In genomic region chr12:7017870-7018349, GRCh38 we compare ENCODE assay signal across 8 cellular contexts. TPM values are rescaled to one million over a fixed set of nuclear protein-coding genes. Genes with fewer than 3 reads are reported as not detected.
DNase-seq lines count a peak whose midpoint lies in the region; ATAC-seq and TF ChIP-seq lines count a peak whose summit lies in the region.

No MANE protein-coding gene starts in this region.

- peak; percentile 34 for DNase-seq in NOMO-1 treated with DMSO at 0.1 percent for 48 hours (lab: John Stamatoyannopoulos, UW; ENCODE audit: unreplicated experiment)
- DNase-seq in NOMO-1 treated with dmso at 0.1 percent for 144 hours (lab: John Stamatoyannopoulos, UW; ENCODE audit: unreplicated experiment): no peak
- DNase-seq in HFF-Myc (ENCODE audit: extremely low read depth, low read depth): no peak
- peak; percentile 46 to 83 for DNase-seq in NCI-H524 (lab: John Stamatoyannopoulos, UW)
- DNase-seq in cardiac fibroblast (ENCODE audit: low read depth in 2 of 2): no peak
- DNase-seq in memory B cell (ENCODE audit: low spot score in 2 of 2): no peak
- DNase-seq in upper lobe of left lung: peak in 1 of 2 donors; percentile 24
- DNase-seq in germinal center (ENCODE audit: low spot score): no peak

- H3K9me3 ChIP-seq in upper lobe of left lung: no peaks in the 10 kb centered on the region

- H3K36me3 ChIP-seq in upper lobe of left lung: peaks cover 0 to 17% (median 6%) of the 10 kb centered on the region in 4 donors

- ATAC-seq in memory B cell (ENCODE audit: low read depth): peak; percentile 1
- ATAC-seq in upper lobe of left lung (ENCODE audit: low FRiP score in 2 of 2): peak; percentile 23 to 63

- no peak for TF ChIP-seq EP300 in upper lobe of left lung (IDR thresholded peaks at IDR 0.05)

- H3K27me3 ChIP-seq in upper lobe of left lung: no peaks in the 10 kb centered on the region

- WGBS in upper lobe of left lung, 2 donors: 1 to 2% methylated on average over 11 to 15 of the region's 25 CpGs

- peaks cover 5% of the 10 kb centered on the region for H3K36me3 Mint-ChIP-seq in memory B cell

- TF ChIP-seq CTCF in HFF-Myc (IDR thresholded peaks at IDR 0.05; ENCODE audit: low read depth, low read length, missing control alignments) (no peak), cardiac fibroblast (IDR thresholded peaks at IDR 0.05; ENCODE audit: low read depth, low read length) (no peak), upper lobe of left lung (IDR thresholded peaks at IDR 0.05) (peak in 1 of 6 experiments; percentile 4)

- H3K4me3 Mint-ChIP-seq in memory B cell: peak overlapping the region; percentile 88

- H3K4me1 Mint-ChIP-seq in memory B cell: peaks cover 23% of the 10 kb centered on the region

- H3K4me1 ChIP-seq in upper lobe of left lung: peaks cover 23 to 40% (median 30%) of the 10 kb centered on the region in 4 donors

- TF ChIP-seq POLR2A in upper lobe of left lung (IDR thresholded peaks at IDR 0.05): no peak

- peak overlapping the region; percentile 91 to 98 (median 92) for H3K27ac ChIP-seq in upper lobe of left lung

- no peaks in the 10 kb centered on the region for H3K27me3 Mint-ChIP-seq in memory B cell

- no peaks in the 10 kb centered on the region for H3K9me3 Mint-ChIP-seq in memory B cell

- H3K4me3 ChIP-seq in HFF-Myc (replicated peaks; ENCODE audit: low read depth, low read length) (peak overlapping the region; percentile 82), cardiac fibroblast (replicated peaks in 1 of 2; ENCODE audit: low read depth in 2 of 2, low read length in 2 of 2) (peak overlapping the region; percentile 87 to 89), upper lobe of left lung (peak overlapping the region; percentile 53 to 97 (median 86))

- H3K27ac Mint-ChIP-seq in memory B cell: peak overlapping the region; percentile 96

RNA-seq across cellular contexts. Expression of gene LPCAT3, which starts 0.4 kb away (rescaled TPM):
- total RNA-seq in upper lobe of left lung: 100 to 1,000 TPM in 1 of 6 donors, 10 to 100 TPM in 5; 56.3 to 110 (median 84.1) TPM

RNA-seq across cellular contexts. Expression of gene C1S, which starts 42.6 kb away (rescaled TPM):
- total RNA-seq in upper lobe of left lung: 100 to 1,000 TPM; 146 to 338 (median 208) TPM

RNA-seq across cellular contexts. Expression of gene EMG1, which starts 47.2 kb away (rescaled TPM):
- 10 to 100 TPM; 30.4 to 47.4 (median 38.3) TPM for total RNA-seq in upper lobe of left lung

RNA-seq across cellular contexts. Expression of gene PHB2, which starts 47.4 kb away (rescaled TPM):
- 100 to 1,000 TPM; 101 to 196 (median 140) TPM for total RNA-seq in upper lobe of left lung

Comparison
In these comparisons a context has a peak if more than half of its experiments do, and no peak if none do; other contexts are left out.
1. DNase-seq: peak in NOMO-1 treated with DMSO at 0.1 percent for 48 hours (single experiment) and NCI-H524 (2 of 2); none in NOMO-1 treated with dmso at 0.1 percent for 144 hours (single experiment), HFF-Myc (single experiment), cardiac fibroblast (0 of 2), memory B cell (0 of 2) and germinal center (single experiment).
2. Peak in every context shown above with its lines, with median percentiles within 50 percentile points of each other: H3K4me3 ChIP-seq.